ENCODE assay signal across 15 cellular contexts in the genomic region with DNA sequence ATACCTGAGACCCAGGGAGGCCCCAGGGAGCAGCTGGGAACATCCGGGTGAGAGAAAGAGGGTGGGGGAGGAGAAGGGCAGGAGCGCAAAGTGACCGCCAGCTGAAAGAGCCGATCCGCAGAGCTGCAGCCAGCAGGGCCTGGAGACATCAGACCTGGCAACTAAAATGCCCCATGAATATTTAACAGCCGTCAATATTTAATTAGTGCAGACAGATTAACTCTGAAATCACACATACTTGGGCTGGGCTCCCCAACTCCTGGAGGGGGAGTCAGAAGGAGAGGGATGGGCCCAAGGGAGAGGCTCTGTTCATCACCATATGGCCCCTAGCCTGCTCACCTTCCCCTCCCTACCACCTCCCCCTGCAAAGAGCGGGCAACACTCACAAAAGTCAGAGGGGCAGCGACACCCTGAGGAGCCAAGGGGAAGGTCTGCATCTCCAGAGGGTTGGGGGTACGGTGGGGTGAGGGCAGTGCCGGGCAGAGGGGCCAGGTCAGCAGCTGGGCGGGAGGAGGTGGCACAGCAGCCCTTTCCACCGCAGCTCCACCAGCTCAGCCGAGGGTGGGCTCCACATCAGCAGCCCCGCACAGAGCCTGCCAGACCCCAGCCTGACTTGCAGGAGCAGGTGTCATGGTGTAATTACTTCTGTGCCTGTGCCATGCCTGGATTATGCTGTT.
"Had no signal": no experiment of that assay in that cellular context is flagged by ENCODE, and none has a peak within 500 bp of the region (broad histone marks: within the 10 kb centered on the region; RNA-seq: fewer than 3 reads in every experiment).

No MANE protein-coding gene starts in this region.

- H3K36me3 Mint-ChIP-seq: naive thymus-derived CD4-positive, alpha-beta T cell had no signal

- H3K9me3 Mint-ChIP-seq: activated naive CD4-positive, alpha-beta T cell treated with anti-CD3 and anti-CD28 coated beads for 36 hours; activated T-helper 17 cell treated with anti-CD3 and anti-CD28 coated beads, Interleukin-2, amount 50 U/mL, for 72 hours; naive thymus-derived CD4-positive, alpha-beta T cell had no signal

- H3K4me3 Mint-ChIP-seq: activated CD8-positive, alpha-beta T cell treated with anti-CD3 and anti-CD28 coated beads, Interleukin-2, amount 10 ng/mL, durations not matched to agents 7 days and 5 days; activated naive CD4-positive, alpha-beta T cell treated with anti-CD3 and anti-CD28 coated beads for 36 hours; naive thymus-derived CD4-positive, alpha-beta T cell had no signal

- H3K4me3 ChIP-seq: colonic mucosa, lung, stomach had no signal

- ATAC-seq: activated CD8-positive, alpha-beta T cell treated with anti-CD3 and anti-CD28 coated beads, Interleukin-2, amount 10 ng/mL, durations not matched to agents 7 days and 5 days; activated T-helper 17 cell treated with anti-CD3 and anti-CD28 coated beads, Interleukin-2, amount 50 U/mL, for 72 hours; left colon; naive thymus-derived CD4-positive, alpha-beta T cell had no signal

- H3K9me3 ChIP-seq: colonic mucosa, stomach, thoracic aorta had no signal

- H3K27ac ChIP-seq: colonic mucosa, stomach, thoracic aorta had no signal

- DNase-seq: activated CD4-positive, alpha-beta T cell treated with anti-CD3 and anti-CD28 coated beads for 4 hours; activated CD8-positive, alpha-beta T cell treated with anti-CD3 and anti-CD28 coated beads, Interleukin-2, amount 10 ng/mL, durations not matched to agents 7 days and 5 days; activated naive CD4-positive, alpha-beta T cell treated with anti-CD3 and anti-CD28 coated beads for 36 hours; caudate nucleus; colonic mucosa; effector CD4-positive, alpha-beta T cell; left colon; naive thymus-derived CD4-positive, alpha-beta T cell; right cardiac atrium; small intestine; stomach; T1000 had no signal

- H3K4me1 ChIP-seq: colonic mucosa had no signal

- H3K4me1 Mint-ChIP-seq: activated T-helper 17 cell treated with anti-CD3 and anti-CD28 coated beads, Interleukin-2, amount 50 U/mL, for 72 hours had no signal

- H3K27ac Mint-ChIP-seq: activated CD8-positive, alpha-beta T cell treated with anti-CD3 and anti-CD28 coated beads, Interleukin-2, amount 10 ng/mL, durations not matched to agents 7 days and 5 days; activated naive CD4-positive, alpha-beta T cell treated with anti-CD3 and anti-CD28 coated beads for 36 hours; activated T-helper 17 cell treated with anti-CD3 and anti-CD28 coated beads, Interleukin-2, amount 50 U/mL, for 72 hours; naive thymus-derived CD4-positive, alpha-beta T cell had no signal

- H3K36me3 ChIP-seq: colonic mucosa, stomach, thoracic aorta had no signal
